In the genomic region with DNA sequence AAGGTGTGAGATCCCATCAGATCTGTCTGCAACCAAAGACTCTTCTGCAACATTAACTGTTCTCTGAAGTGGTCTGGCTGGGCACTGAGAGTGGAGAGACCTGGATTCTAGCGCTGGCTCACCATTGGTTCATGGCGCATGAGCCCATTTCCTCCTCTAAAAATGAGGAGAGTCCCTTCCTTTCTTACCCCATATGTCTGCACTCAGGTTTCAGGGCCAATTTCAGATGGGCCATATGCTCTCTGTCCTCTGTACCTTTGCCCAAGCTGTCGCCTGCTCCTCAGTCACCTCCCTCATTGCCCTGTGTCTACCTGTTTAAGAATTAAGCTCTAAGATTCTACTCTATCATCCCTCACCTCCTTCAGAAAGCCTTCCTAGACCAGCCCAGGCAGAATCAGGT, we compare ENCODE assay signal across 14 cellular contexts.
DNase-seq lines count a peak whose midpoint lies in the region; ATAC-seq and TF ChIP-seq lines count a peak whose summit lies in the region.
"Had no signal": no experiment of that assay in that cellular context is flagged by ENCODE, and none has a peak within 500 bp of the region (broad histone marks: within the 10 kb centered on the region; RNA-seq: fewer than 3 reads in every experiment).

No MANE protein-coding gene starts in this region.

- no peak for ATAC-seq in GM21360 (IDR thresholded peaks at IDR 0.05; ENCODE audit: unreplicated experiment)
- ATAC-seq: HCT116 had no signal

- no peaks in the 10 kb centered on the region for H3K9me3 Mint-ChIP-seq in nephron
- H3K9me3 Mint-ChIP-seq in activated CD4-positive, alpha-beta T cell treated with anti-CD3 and anti-CD28 coated beads, Interleukin-2, amount 10 ng/mL, durations not matched to agents 7 days and 5 days = no peaks in the 10 kb centered on the region

- no peaks in the 10 kb centered on the region for H3K36me3 Mint-ChIP-seq in nephron (ENCODE audit: low read depth)
- no peaks in the 10 kb centered on the region for H3K36me3 Mint-ChIP-seq in activated CD4-positive, alpha-beta T cell treated with anti-CD3 and anti-CD28 coated beads, Interleukin-2, amount 10 ng/mL, durations not matched to agents 7 days and 5 days (ENCODE audit: low read depth)
- H3K36me3 Mint-ChIP-seq: CD4-positive, alpha-beta memory T cell had no signal

- POLR2A ChIA-PET in activated CD4-positive, alpha-beta T cell treated with anti-CD3 and anti-CD28 coated beads, Interleukin-2, amount 10 ng/mL, durations not matched to agents 7 days and 5 days (lab: Charles Lee) = no interaction called here

- TF ChIP-seq CTCF in nephron (IDR thresholded peaks at IDR 0.05; ENCODE audit: unreplicated experiment in 3 of 3) = no peak

- H3K27ac Mint-ChIP-seq in nephron = peak overlapping the region in 2 of 3 experiments; percentile 1 to 6
- no peak overlapping the region for H3K27ac Mint-ChIP-seq in activated CD4-positive, alpha-beta T cell treated with anti-CD3 and anti-CD28 coated beads, Interleukin-2, amount 10 ng/mL, durations not matched to agents 7 days and 5 days
- H3K27ac Mint-ChIP-seq: CD4-positive, alpha-beta memory T cell; H9 had no signal

- DNase-seq in NCI-H524 treated with DMSO at 0.1 percent for 48 hours (lab: John Stamatoyannopoulos, UW) (peak; percentile 69), cerebellum (ENCODE audit: low spot score) (peak; percentile 23)
- DNase-seq in activated CD4-positive, alpha-beta T cell treated with anti-CD3 and anti-CD28 coated beads, Interleukin-2, amount 10 ng/mL, durations not matched to agents 7 days and 5 days = no peak
- DNase-seq in activated CD8-positive, alpha-beta memory T cell treated with anti-CD3 and anti-CD28 coated beads for 24 hours = no peak
- DNase-seq: Calu3; CD4-positive, alpha-beta memory T cell; COR-L47; DMS53; DMS79 treated with DMSO at 0.1 percent for 48 hours; GM23248; H9 had no signal

- peaks cover 41% of the 10 kb centered on the region for H3K4me1 Mint-ChIP-seq in nephron
- no peaks in the 10 kb centered on the region for H3K4me1 Mint-ChIP-seq in activated CD4-positive, alpha-beta T cell treated with anti-CD3 and anti-CD28 coated beads, Interleukin-2, amount 10 ng/mL, durations not matched to agents 7 days and 5 days
- H3K4me1 Mint-ChIP-seq: CD4-positive, alpha-beta memory T cell had no signal

- H3K27me3 Mint-ChIP-seq in nephron (ENCODE audit: low read depth) = peaks cover 4% of the 10 kb centered on the region
- no peaks in the 10 kb centered on the region for H3K27me3 Mint-ChIP-seq in activated CD4-positive, alpha-beta T cell treated with anti-CD3 and anti-CD28 coated beads, Interleukin-2, amount 10 ng/mL, durations not matched to agents 7 days and 5 days

- CTCF ChIA-PET in activated CD4-positive, alpha-beta T cell treated with anti-CD3 and anti-CD28 coated beads, Interleukin-2, amount 10 ng/mL, durations not matched to agents 7 days and 5 days (lab: Charles Lee) = no interaction called here

- H3K4me3 Mint-ChIP-seq in nephron = no peak overlapping the region
- no peak overlapping the region for H3K4me3 Mint-ChIP-seq in activated CD4-positive, alpha-beta T cell treated with anti-CD3 and anti-CD28 coated beads, Interleukin-2, amount 10 ng/mL, durations not matched to agents 7 days and 5 days
- H3K4me3 Mint-ChIP-seq: CD4-positive, alpha-beta memory T cell; H9 had no signal

Comparison
In these comparisons a context has a peak if more than half of its experiments do, and no peak if none do; other contexts are left out.
1. DNase-seq: peak in NCI-H524 treated with DMSO at 0.1 percent for 48 hours (single experiment) and cerebellum (single experiment); none in activated CD4-positive, alpha-beta T cell treated with anti-CD3 and anti-CD28 coated beads, Interleukin-2, amount 10 ng/mL, durations not matched to agents 7 days and 5 days (single experiment) and activated CD8-positive, alpha-beta memory T cell treated with anti-CD3 and anti-CD28 coated beads for 24 hours (single experiment).